ENCODE assay signal across 1 cellular context in genomic region chr10:69087600-69088470, GRCh38.
TF ChIP-seq lines count a peak whose summit lies in the region.

SRGN (plus strand) TSS chr10:69088103; CDS start chr10:69088158, 55 bp downstream.

TF ChIP-seq in K562, 482 proteins besides CTCF, POLR2A, EP300 and RAD21 (continued from another document and continues in another):
- peak; percentile 25 for TF ChIP-seq DACH1 (IDR thresholded peaks at IDR 0.05; ENCODE audit: partially characterized antibody)
- no peak for TF ChIP-seq ZBTB5 (IDR thresholded peaks at IDR 0.05)
- no peak for TF ChIP-seq GTF3C2 (IDR thresholded peaks at IDR 0.05; ENCODE audit: borderline replicate concordance, extremely low read depth, insufficient read length)
- TF ChIP-seq ATF7 (IDR thresholded peaks at IDR 0.05): 0 out of 2 replicates have a peak, but pooled peaks have one; percentile 61
- TF ChIP-seq SRSF9 (IDR thresholded peaks at IDR 0.05; ENCODE audit: borderline replicate concordance, low read depth, low read length): no peak
- no peak for TF ChIP-seq FOXO4 (CRISPR knock-in tag; IDR thresholded peaks at IDR 0.05)
- TF ChIP-seq IRF2 (CRISPR knock-in tag; IDR thresholded peaks at IDR 0.05): no peak
- no peak for TF ChIP-seq CBFA2T2 (conservative IDR thresholded peaks at IDR 0.05)
- no peak for TF ChIP-seq NCOA1 (IDR thresholded peaks at IDR 0.05; ENCODE audit: low read depth)
- no peak for TF ChIP-seq SMARCB1 (IDR thresholded peaks at IDR 0.05; ENCODE audit: insufficient read length, low read depth)
- no peak for TF ChIP-seq IRF1 (CRISPR knock-in tag; IDR thresholded peaks at IDR 0.05; ENCODE audit: borderline replicate concordance)
- peak; percentile 61 for TF ChIP-seq POLR2H (tag; IDR thresholded peaks at IDR 0.05; ENCODE audit: low read depth)
- TF ChIP-seq CEBPB (tag; IDR thresholded peaks at IDR 0.05): peak; percentile 83
- TF ChIP-seq HLTF (IDR thresholded peaks at IDR 0.05): no peak
- no peak for TF ChIP-seq TAF7 (tag; IDR thresholded peaks at IDR 0.05)
- no peak for TF ChIP-seq E2F3 (CRISPR knock-in tag; IDR thresholded peaks at IDR 0.05)
- no peak for TF ChIP-seq RNF2 (IDR thresholded peaks at IDR 0.05)
- TF ChIP-seq ZC3H4 (CRISPR knock-in tag; IDR thresholded peaks at IDR 0.05; ENCODE audit: borderline replicate concordance): no peak
- no peak for TF ChIP-seq KDM2B (CRISPR knock-in tag; IDR thresholded peaks at IDR 0.05)
- no peak for TF ChIP-seq GABPA (tag; conservative IDR thresholded peaks at IDR 0.05; ENCODE audit: low read depth)
- TF ChIP-seq MAFF (IDR thresholded peaks at IDR 0.05; ENCODE audit: low read length): no peak; the same call in 1 of the 2 replicates
- TF ChIP-seq EGR1 (conservative IDR thresholded peaks at IDR 0.05): no peak
- TF ChIP-seq TAF15 (IDR thresholded peaks at IDR 0.05; ENCODE audit: low read depth, low read length): no peak
- no peak; the same call in 1 of the 2 replicates for TF ChIP-seq ZEB2 (IDR thresholded peaks at IDR 0.05)
- TF ChIP-seq ZNF239 (CRISPR knock-in tag; IDR thresholded peaks at IDR 0.05): no peak
- no peak for TF ChIP-seq ELF2 (CRISPR knock-in tag; IDR thresholded peaks at IDR 0.05)
- no peak for TF ChIP-seq MTF1 (CRISPR knock-in tag; IDR thresholded peaks at IDR 0.05; ENCODE audit: borderline replicate concordance)
- no peak for TF ChIP-seq ZNF449 (CRISPR knock-in tag; IDR thresholded peaks at IDR 0.05)
- no peak for TF ChIP-seq FOXA1 (IDR thresholded peaks at IDR 0.05; ENCODE audit: borderline replicate concordance)
- TF ChIP-seq CREB3L1 (IDR thresholded peaks at IDR 0.05; ENCODE audit: borderline replicate concordance, low read depth): 0 out of 2 replicates have a peak, but pooled peaks have one; percentile 51
- no peak for TF ChIP-seq E4F1 (CRISPR knock-in tag; IDR thresholded peaks at IDR 0.05; ENCODE audit: borderline replicate concordance)
- TF ChIP-seq PATZ1 (CRISPR knock-in tag; IDR thresholded peaks at IDR 0.05; ENCODE audit: borderline replicate concordance): no peak
- no peak for TF ChIP-seq MCM5 (IDR thresholded peaks at IDR 0.05; ENCODE audit: low read depth)
- TF ChIP-seq ZSCAN29 (IDR thresholded peaks at IDR 0.05): no peak
- TF ChIP-seq FOXA3 (CRISPR knock-in tag; conservative IDR thresholded peaks at IDR 0.05 in 1 of 2, IDR thresholded peaks at IDR 0.05 in 1 of 2): no peak
- TF ChIP-seq CBX3 (IDR thresholded peaks at IDR 0.05; ENCODE audit: borderline replicate concordance in 1 of 2, low read length in 2 of 2): no peak
- TF ChIP-seq CAMTA2 (CRISPR knock-in tag; conservative IDR thresholded peaks at IDR 0.05): no peak
- peak; percentile 54; the same call in 1 of the 2 replicates for TF ChIP-seq NBN (IDR thresholded peaks at IDR 0.05; ENCODE audit: low read depth)
- TF ChIP-seq ZBED1 (IDR thresholded peaks at IDR 0.05): no peak
- no peak for TF ChIP-seq PTBP1 (IDR thresholded peaks at IDR 0.05; ENCODE audit: low read depth, low read length)
- no peak for TF ChIP-seq RFX1 (IDR thresholded peaks at IDR 0.05)
- TF ChIP-seq ZNF175 (CRISPR knock-in tag; IDR thresholded peaks at IDR 0.05; ENCODE audit: low read depth): 0 out of 2 replicates have a peak, but pooled peaks have one; percentile 40
- TF ChIP-seq HDAC2 (IDR thresholded peaks at IDR 0.05): no peak
